ENCODE assay signal across 8 cellular contexts in genomic region chr11:111797145-111797581, GRCh38. TPM values are rescaled to one million over a fixed set of nuclear protein-coding genes. Genes with fewer than 3 reads are reported as not detected.
DNase-seq lines count a peak whose midpoint lies in the region; ATAC-seq and TF ChIP-seq lines count a peak whose summit lies in the region.

No MANE protein-coding gene starts in this region.

- no peaks in the 10 kb centered on the region for H3K4me1 ChIP-seq in smooth muscle cell (ENCODE audit: low read depth)
- H3K4me1 ChIP-seq in H9 (ENCODE audit: insufficient read depth, low read length), result no peaks in the 10 kb centered on the region

- peaks cover 11% of the 10 kb centered on the region for H3K36me3 ChIP-seq in smooth muscle cell (ENCODE audit: low read depth)

- no peak overlapping the region for H2BK5ac ChIP-seq in H9 (ENCODE audit: insufficient read length, low read length)

- DNase-seq in Daoy (ENCODE audit: low read depth) (peak; percentile 25), NOMO-1 treated with dmso at 0.1 percent for 144 hours (lab: John Stamatoyannopoulos, UW; ENCODE audit: unreplicated experiment) (peak; percentile 41), foreskin melanocyte (peak; percentile 66), smooth muscle cell (lab: John Stamatoyannopoulos, UW; ENCODE audit: unreplicated experiment) (no peak), H9 (no peak)
- no peak for DNase-seq in activated naive CD4-positive, alpha-beta T cell treated with anti-CD3 and anti-CD28 coated beads, Interleukin-2, amount 10 ng/mL, durations not matched to agents 7 days and 5 days
- DNase-seq in NK-92 treated with Interleukin-12 subunit alpha and Interleukin-12 subunit beta, amount 100 ng/mL, for 24 hours (lab: John Stamatoyannopoulos, UW), result no peak

- H3K79me1 ChIP-seq in H9 (ENCODE audit: insufficient read depth, low read depth, low read length, poor library complexity, severe bottlenecking), result no peaks in the 10 kb centered on the region

- H2BK15ac ChIP-seq in H9 (ENCODE audit: low read depth, low read length), result no peak overlapping the region

- no peaks in the 10 kb centered on the region for H3K27me3 ChIP-seq in smooth muscle cell (ENCODE audit: low read depth)
- no peaks in the 10 kb centered on the region for H3K27me3 ChIP-seq in H9 (ENCODE audit: insufficient read depth, low read length)

- no peaks in the 10 kb centered on the region for H4K20me1 ChIP-seq in smooth muscle cell (ENCODE audit: low read depth)
- no peaks in the 10 kb centered on the region for H4K20me1 ChIP-seq in H9 (ENCODE audit: control insufficient read depth, insufficient read depth, insufficient read length)

- H2AK5ac ChIP-seq in H9 (ENCODE audit: insufficient read length, low read length), result no peak overlapping the region

- H3K23me2 ChIP-seq in H9 (ENCODE audit: insufficient read length, low read depth, low read length, poor library complexity, severe bottlenecking), result no peaks in the 10 kb centered on the region

- no peak overlapping the region for H2AFZ ChIP-seq in smooth muscle cell (ENCODE audit: low read depth)
- no peak overlapping the region for H2AFZ ChIP-seq in H9 (ENCODE audit: low read length)

- H3K36me3 Mint-ChIP-seq in activated naive CD4-positive, alpha-beta T cell treated with anti-CD3 and anti-CD28 coated beads, Interleukin-2, amount 10 ng/mL, durations not matched to agents 7 days and 5 days, result peaks cover 38% of the 10 kb centered on the region
- no peaks in the 10 kb centered on the region; a peak in 1 of 7 replicates for H3K36me3 Mint-ChIP-seq in H9 (ENCODE audit: insufficient read depth in 1 of 3, low read depth in 3 of 3)

- H2BK120ac ChIP-seq in H9 (ENCODE audit: low read depth, low read length, poor library complexity, severe bottlenecking), result no peak overlapping the region

- WGBS in smooth muscle cell (ENCODE audit: low lambda C conversion rate), result 82% methylated on average over 2 of the region's 2 CpGs
- no CpG with 5 or more reads among the region's 2 CpGs for WGBS in H9 (ENCODE audit: extremely low coverage, insufficient read length, low lambda C conversion rate)

- peaks cover 10% of the 10 kb centered on the region for H3K4me1 Mint-ChIP-seq in activated naive CD4-positive, alpha-beta T cell treated with anti-CD3 and anti-CD28 coated beads, Interleukin-2, amount 10 ng/mL, durations not matched to agents 7 days and 5 days
- peaks cover 0 to 8% of the 10 kb centered on the region in 2 experiments; a peak in 1 of 4 replicates for H3K4me1 Mint-ChIP-seq in H9

- H3K4me3 ChIP-seq in smooth muscle cell, result no peak overlapping the region

- no peak overlapping the region for H2BK20ac ChIP-seq in H9 (ENCODE audit: low read depth, low read length, poor library complexity, severe bottlenecking)

- H3K27ac ChIP-seq in smooth muscle cell (ENCODE audit: low read depth) (no peak overlapping the region), H9 (ENCODE audit: insufficient read length, low read depth, low read length) (no peak overlapping the region)

- H4K8ac ChIP-seq in H9 (replicated peaks; ENCODE audit: insufficient read length, low read depth, low read length), result no peak overlapping the region

- no peak overlapping the region for H4K5ac ChIP-seq in H9 (ENCODE audit: insufficient read length, low read depth, low read length)

- CTCF ChIA-PET in activated naive CD4-positive, alpha-beta T cell treated with anti-CD3 and anti-CD28 coated beads, Interleukin-2, amount 10 ng/mL, durations not matched to agents 7 days and 5 days (lab: Charles Lee), result interaction anchor here (0.6 kb wide), 1 partner anchor 9 kb away, joined by 3 read pairs; no protein-coding TSS in a partner anchor

- H3K79me2 ChIP-seq in smooth muscle cell (ENCODE audit: low read depth), result peaks cover 25% of the 10 kb centered on the region
- no peaks in the 10 kb centered on the region for H3K79me2 ChIP-seq in H9 (ENCODE audit: insufficient read depth, low read length)

- H3F3A ChIP-seq in smooth muscle cell (ENCODE audit: low read depth), result no peaks in the 10 kb centered on the region

- H3K4me3 Mint-ChIP-seq in activated naive CD4-positive, alpha-beta T cell treated with anti-CD3 and anti-CD28 coated beads, Interleukin-2, amount 10 ng/mL, durations not matched to agents 7 days and 5 days, result no peak overlapping the region
- H3K4me3 Mint-ChIP-seq in H9, result no peak overlapping the region

- H3K56ac ChIP-seq in H9 (ENCODE audit: insufficient read length, low read depth, low read length), result no peak overlapping the region

- H3K9me3 Mint-ChIP-seq in activated naive CD4-positive, alpha-beta T cell treated with anti-CD3 and anti-CD28 coated beads, Interleukin-2, amount 10 ng/mL, durations not matched to agents 7 days and 5 days, result peaks cover 2% of the 10 kb centered on the region
- no peaks in the 10 kb centered on the region for H3K9me3 Mint-ChIP-seq in H9

- no peak overlapping the region for H4K91ac ChIP-seq in H9 (ENCODE audit: insufficient read length, low read depth, low read length)

- H3K4me2 ChIP-seq in smooth muscle cell (no peak overlapping the region), H9 (ENCODE audit: insufficient read depth, insufficient read length, low read length) (no peak overlapping the region)

- no peak overlapping the region for H3K4ac ChIP-seq in H9 (ENCODE audit: low read depth, low read length)

- ATAC-seq in HG02588 (IDR thresholded peaks at IDR 0.05; ENCODE audit: unreplicated experiment), result peak; percentile 57

- H3K23ac ChIP-seq in H9 (ENCODE audit: insufficient read length, low read depth, low read length), result no peak overlapping the region

- H3T11ph ChIP-seq in H9 (ENCODE audit: low read length), result no peak overlapping the region

- H3K27me3 Mint-ChIP-seq in activated naive CD4-positive, alpha-beta T cell treated with anti-CD3 and anti-CD28 coated beads, Interleukin-2, amount 10 ng/mL, durations not matched to agents 7 days and 5 days, result no peaks in the 10 kb centered on the region
- H3K27me3 Mint-ChIP-seq in H9 (ENCODE audit: low read depth), result no peaks in the 10 kb centered on the region

- H3K14ac ChIP-seq in H9 (ENCODE audit: insufficient read depth, low read length), result no peak overlapping the region

- no peak overlapping the region for H3K18ac ChIP-seq in H9 (ENCODE audit: insufficient read length, low read depth, low read length)

- no peak overlapping the region for H2BK12ac ChIP-seq in H9 (ENCODE audit: insufficient read length, low read depth, low read length)

- no peak overlapping the region for H3K9ac ChIP-seq in smooth muscle cell (ENCODE audit: low read depth)
- H3K9ac ChIP-seq in H9 (ENCODE audit: extremely low read depth, insufficient read length, low read length), result no peak overlapping the region

- H3K9me3 ChIP-seq in smooth muscle cell (replicated peaks; ENCODE audit: low read depth), result no peaks in the 10 kb centered on the region
- no peaks in the 10 kb centered on the region for H3K9me3 ChIP-seq in H9 (ENCODE audit: control insufficient read depth, low read depth, low read length)

- no peak overlapping the region for H3K27ac Mint-ChIP-seq in activated naive CD4-positive, alpha-beta T cell treated with anti-CD3 and anti-CD28 coated beads, Interleukin-2, amount 10 ng/mL, durations not matched to agents 7 days and 5 days
- H3K27ac Mint-ChIP-seq in H9, result no peak overlapping the region

- TF ChIP-seq CTCF in smooth muscle cell (IDR thresholded peaks at IDR 0.05; ENCODE audit: borderline replicate concordance, insufficient read depth, poor library complexity, severe bottlenecking) (no peak), H9 (conservative IDR thresholded peaks at IDR 0.05) (no peak)

RNA-seq across cellular contexts. Expression of gene PPP2R1B, which starts 31.0 kb away (rescaled TPM):
- 43.0 and 49.0 TPM in 2 replicates for total RNA-seq in Daoy (2014; rRNA removed; shearing (Covaris generic))
- total RNA-seq in smooth muscle cell (29.5 and 40.2 TPM in 2 replicates), H9 (2021) (95.5 and 105 TPM in 2 replicates)
- 13.1 and 21.9 TPM in 2 replicates for polyA plus RNA-seq in smooth muscle cell

Comparison
In these comparisons a context has a peak if more than half of its experiments do, and no peak if none do; other contexts are left out.
1. DNase-seq: peak in Daoy (single experiment), NOMO-1 treated with dmso at 0.1 percent for 144 hours (single experiment) and foreskin melanocyte (single experiment); none in smooth muscle cell (single experiment), activated naive CD4-positive, alpha-beta T cell treated with anti-CD3 and anti-CD28 coated beads, Interleukin-2, amount 10 ng/mL, durations not matched to agents 7 days and 5 days (single experiment), NK-92 treated with Interleukin-12 subunit alpha and Interleukin-12 subunit beta, amount 100 ng/mL, for 24 hours (single experiment) and H9 (single experiment).